1 cellular context compared by ENCODE assay signal in the genomic region with DNA sequence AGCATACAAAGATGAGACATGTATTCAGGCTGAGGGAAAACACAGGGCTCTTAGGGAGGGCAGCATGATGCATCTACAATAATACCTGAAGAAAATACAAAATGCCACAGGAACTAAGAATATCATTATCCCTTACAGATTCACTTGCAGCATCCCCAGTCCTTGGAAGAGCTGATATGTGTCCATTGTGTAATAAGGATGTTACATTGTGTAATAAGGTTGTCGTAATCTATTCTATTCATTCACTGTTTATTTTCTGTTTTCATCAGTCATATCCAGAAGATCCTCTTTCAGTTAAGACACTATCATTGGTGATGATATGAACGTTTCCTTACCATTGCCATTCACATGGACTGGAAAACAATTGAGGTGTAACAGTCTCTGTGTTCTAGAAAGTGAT.
TF ChIP-seq lines count a peak whose summit lies in the region.

No MANE protein-coding gene starts in this region.

TF ChIP-seq in K562, 482 proteins besides CTCF, POLR2A, EP300 and RAD21:
- TF ChIP-seq TAF9B (IDR thresholded peaks at IDR 0.05; ENCODE audit: partially characterized antibody): no peak
- no peak for TF ChIP-seq CEBPG (CRISPR knock-in tag; IDR thresholded peaks at IDR 0.05)
- TF ChIP-seq CEBPG (tag; conservative IDR thresholded peaks at IDR 0.05 in 1 of 2, IDR thresholded peaks at IDR 0.05 in 1 of 2): peak in 1 of 2 experiments; percentile 50; a peak in 1 of 4 replicates
- TF ChIP-seq OTX1 (CRISPR knock-in tag; IDR thresholded peaks at IDR 0.05): no peak
- TF ChIP-seq TEAD4 (IDR thresholded peaks at IDR 0.05; ENCODE audit: low read length): no peak
- TF ChIP-seq TEAD4 (CRISPR knock-in tag; IDR thresholded peaks at IDR 0.05; ENCODE audit: borderline replicate concordance): no peak
- peak; percentile 78 for TF ChIP-seq CEBPB (tag; IDR thresholded peaks at IDR 0.05)
- TF ChIP-seq ARID1B (IDR thresholded peaks at IDR 0.05): no peak
- TF ChIP-seq, protein P1, sequence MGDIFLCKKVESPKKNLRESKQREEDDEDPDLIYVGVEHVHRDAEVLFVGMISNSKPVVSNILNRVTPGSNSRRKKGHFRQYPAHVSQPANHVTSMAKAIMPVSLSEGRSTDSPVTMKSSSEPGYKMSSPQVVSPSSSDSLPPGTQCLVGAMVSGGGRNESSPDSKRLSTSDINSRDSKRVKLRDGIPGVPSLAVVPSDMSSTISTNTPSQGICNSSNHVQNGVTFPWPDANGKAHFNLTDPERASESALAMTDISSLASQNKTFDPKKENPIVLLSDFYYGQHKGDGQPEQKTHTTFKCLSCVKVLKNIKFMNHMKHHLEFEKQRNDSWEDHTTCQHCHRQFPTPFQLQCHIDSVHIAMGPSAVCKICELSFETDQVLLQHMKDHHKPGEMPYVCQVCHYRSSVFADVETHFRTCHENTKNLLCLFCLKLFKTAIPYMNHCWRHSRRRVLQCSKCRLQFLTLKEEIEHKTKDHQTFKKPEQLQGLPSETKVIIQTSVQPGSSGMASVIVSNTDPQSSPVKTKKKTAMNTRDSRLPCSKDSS (IDR thresholded peaks at IDR 0.05; ENCODE audit: low read depth, partially characterized antibody): no peak
TF ChIP-seq in K562: peak in this region for 2.
